Comparison of ENCODE assay signal across 26 cellular contexts in the genomic region with DNA sequence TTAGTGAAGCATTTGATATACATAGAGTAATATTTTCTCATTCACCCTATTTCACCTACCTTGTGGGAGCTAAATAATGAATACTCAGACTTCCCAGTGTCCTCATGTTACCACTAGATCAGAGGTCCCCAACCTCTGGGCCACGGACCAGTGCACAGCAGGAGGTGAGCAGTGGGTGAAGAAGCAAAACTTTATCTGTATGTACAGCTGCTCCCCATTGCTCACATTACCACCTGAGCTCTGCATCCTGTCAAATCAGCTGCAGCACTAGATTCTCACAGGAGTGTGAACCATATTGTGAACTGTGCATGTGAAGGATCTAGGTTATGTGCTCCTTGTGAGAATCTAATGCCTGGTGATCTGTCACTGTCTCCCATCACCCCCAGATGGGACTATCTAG.
"Had no signal": no experiment of that assay in that cellular context is flagged by ENCODE, and none has a peak within 500 bp of the region (broad histone marks: within the 10 kb centered on the region; RNA-seq: fewer than 3 reads in every experiment).

No MANE protein-coding gene starts in this region.

- H3K27ac ChIP-seq: adrenal gland, body of pancreas, coronary artery, dorsolateral prefrontal cortex, WERI-Rb-1 had no signal

- DNase-seq: activated B cell treated with CpG ODN at 0.5 μM for 24 hours; activated CD4-positive, alpha-beta memory T cell treated with anti-CD3 and anti-CD28 coated beads for 36 hours; activated CD4-positive, alpha-beta T cell treated with anti-CD3 and anti-CD28 coated beads, Interleukin-2, amount 10 ng/mL, durations not matched to agents 24 days and 14 days; activated CD8-positive, alpha-beta memory T cell treated with anti-CD3 and anti-CD28 coated beads, Interleukin-2, amount 10 ng/mL, durations not matched to agents 7 days and 5 days; activated CD8-positive, alpha-beta memory T cell treated with anti-CD3 and anti-CD28 coated beads, Interleukin-2, amount 50 U/mL, for 4 hours; activated CD8-positive, alpha-beta T cell treated with anti-CD3 and anti-CD28 coated beads, Interleukin-2, amount 10 ng/mL, durations not matched to agents 7 days and 5 days; activated effector memory CD4-positive, alpha-beta T cell treated with anti-CD3 and anti-CD28 coated beads, Interleukin-2, amount 50 U/mL, for 16 hours; activated naive CD4-positive, alpha-beta T cell treated with anti-CD3 and anti-CD28 coated beads for 36 hours; activated naive CD8-positive, alpha-beta T cell treated with anti-CD3 and anti-CD28 coated beads for 36 hours; activated naive CD8-positive, alpha-beta T cell treated with anti-CD3 and anti-CD28 coated beads, Interleukin-2, amount 50 U/mL, for 24 hours; activated T-cell treated with anti-CD3 and anti-CD28 coated beads, Interleukin-2, amount 50 U/mL, for 1 hour; activated T-cell treated with anti-CD3 and anti-CD28 coated beads, Interleukin-2, amount 50 U/mL, for 48 hours; adrenal gland; amygdala; aorta; body of pancreas; caudate nucleus; cerebellar nuclear complex; dorsolateral prefrontal cortex; effector memory CD4-positive, alpha-beta T cell; endodermal cell; foreskin fibroblast; head of caudate nucleus; T-helper 2 cell; WERI-Rb-1 had no signal

- H3K4me3 ChIP-seq: adrenal gland, body of pancreas, coronary artery, dorsolateral prefrontal cortex had no signal

- H3K4me1 ChIP-seq: adrenal gland, body of pancreas had no signal

- H3K36me3 ChIP-seq: adrenal gland had no signal

- H3K9me3 ChIP-seq: adrenal gland, body of pancreas had no signal
